8 cellular contexts compared by ENCODE assay signal in the genomic region with DNA sequence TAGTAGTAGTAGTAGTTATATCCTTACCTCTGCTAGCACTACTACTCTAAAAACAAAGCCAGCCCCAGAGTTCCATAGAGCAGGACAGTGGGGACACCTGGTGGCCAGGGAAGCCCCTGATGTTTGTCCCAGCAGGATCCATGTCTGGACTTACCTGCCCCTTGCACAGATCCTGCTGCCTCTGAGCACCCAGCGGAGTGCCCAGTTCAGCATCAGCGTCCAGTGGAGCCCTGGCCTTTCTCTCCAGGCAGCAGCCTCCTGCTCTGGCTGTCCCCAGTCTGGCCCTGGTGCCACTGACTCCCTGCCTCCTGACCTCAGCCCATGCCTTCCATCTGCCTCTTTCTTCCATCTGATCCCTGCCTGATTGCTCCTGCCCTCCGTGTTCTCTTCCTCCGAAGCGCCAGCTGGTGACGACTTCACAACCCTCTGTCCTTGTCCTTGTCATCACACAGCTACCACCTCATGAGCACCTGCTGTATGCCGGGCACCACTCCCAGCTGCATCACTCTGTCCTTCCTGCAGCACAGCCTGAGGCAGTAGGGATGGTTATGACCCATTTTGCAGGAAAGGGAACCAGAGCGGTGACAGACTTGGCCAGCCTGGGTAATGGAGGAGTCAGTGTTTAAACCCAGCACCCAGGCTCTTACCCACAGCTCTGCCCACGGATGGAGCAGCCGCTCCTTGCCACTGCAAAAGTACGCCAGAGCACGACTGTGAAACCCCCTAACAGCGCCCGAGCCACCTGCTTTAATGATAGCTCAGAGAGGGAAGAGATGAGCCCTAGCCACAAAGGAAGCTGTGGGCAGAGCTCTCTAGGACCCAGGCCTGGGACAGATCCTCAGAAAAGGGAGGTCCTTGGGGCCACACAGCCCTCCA. TPM values are rescaled to one million over a fixed set of nuclear protein-coding genes. Genes with fewer than 3 reads are reported as not detected.
DNase-seq lines count a peak whose midpoint lies in the region; ATAC-seq, FAIRE-seq and TF ChIP-seq lines count a peak whose summit lies in the region.

No MANE protein-coding gene starts in this region.

- H3K36me3 Mint-ChIP-seq in activated CD8-positive, alpha-beta memory T cell treated with anti-CD3 and anti-CD28 coated beads, Interleukin-2, amount 10 ng/mL, durations not matched to agents 7 days and 5 days: no peaks in the 10 kb centered on the region
- H3K36me3 Mint-ChIP-seq in neural crest cell (ENCODE audit: low read depth): no peaks in the 10 kb centered on the region

- H3K36me3 ChIP-seq in H7 (replicated peaks; ENCODE audit: control insufficient read depth, insufficient read depth, low read length): no peaks in the 10 kb centered on the region

- CTCF ChIA-PET in activated CD8-positive, alpha-beta memory T cell treated with anti-CD3 and anti-CD28 coated beads, Interleukin-2, amount 10 ng/mL, durations not matched to agents 7 days and 5 days (lab: Charles Lee): interaction anchor here (1.1 to 2.2 kb wide), 11 partner anchors 10 to 268 kb away, joined by 3 to 12 read pairs (median 5); partner anchors contain the start of gene SARDH

- ATAC-seq in activated CD8-positive, alpha-beta memory T cell treated with anti-CD3 and anti-CD28 coated beads, Interleukin-2, amount 10 ng/mL, durations not matched to agents 7 days and 5 days: peak; percentile 66
- ATAC-seq in esophagus mucosa (peak; percentile 58), HG03469 (IDR thresholded peaks at IDR 0.05; ENCODE audit: unreplicated experiment) (no peak)

- DNase-seq in ACHN (peak; percentile 42), H7 (peak; percentile 90), NCI-H748 (lab: John Stamatoyannopoulos, UW; ENCODE audit: unreplicated experiment) (peak; percentile 69), neural crest cell (ENCODE audit: low read depth, low spot score) (peak; percentile 57), urothelium cell line (ENCODE audit: low spot score) (peak; percentile 68)
- peak; percentile 72 for DNase-seq in activated CD8-positive, alpha-beta memory T cell treated with anti-CD3 and anti-CD28 coated beads, Interleukin-2, amount 10 ng/mL, durations not matched to agents 7 days and 5 days

- peak; percentile 35 for FAIRE-seq in urothelium cell line (lab: Jason Lieb, UNC)

- no peaks in the 10 kb centered on the region for H3K9me3 Mint-ChIP-seq in activated CD8-positive, alpha-beta memory T cell treated with anti-CD3 and anti-CD28 coated beads, Interleukin-2, amount 10 ng/mL, durations not matched to agents 7 days and 5 days (ENCODE audit: low read depth)
- H3K9me3 Mint-ChIP-seq in neural crest cell: peaks cover 6% of the 10 kb centered on the region

- peaks cover 24% of the 10 kb centered on the region for H3K27me3 Mint-ChIP-seq in activated CD8-positive, alpha-beta memory T cell treated with anti-CD3 and anti-CD28 coated beads, Interleukin-2, amount 10 ng/mL, durations not matched to agents 7 days and 5 days
- H3K27me3 Mint-ChIP-seq in neural crest cell (ENCODE audit: low read depth): peaks cover 3% of the 10 kb centered on the region

- H3K4me3 Mint-ChIP-seq in activated CD8-positive, alpha-beta memory T cell treated with anti-CD3 and anti-CD28 coated beads, Interleukin-2, amount 10 ng/mL, durations not matched to agents 7 days and 5 days: no peak overlapping the region
- H3K4me3 Mint-ChIP-seq in neural crest cell: no peak overlapping the region

- H3K27ac Mint-ChIP-seq in activated CD8-positive, alpha-beta memory T cell treated with anti-CD3 and anti-CD28 coated beads, Interleukin-2, amount 10 ng/mL, durations not matched to agents 7 days and 5 days: no peak overlapping the region
- H3K27ac Mint-ChIP-seq in neural crest cell (ENCODE audit: unreplicated experiment): no peak overlapping the region

- peaks cover 10% of the 10 kb centered on the region for H3K4me1 Mint-ChIP-seq in activated CD8-positive, alpha-beta memory T cell treated with anti-CD3 and anti-CD28 coated beads, Interleukin-2, amount 10 ng/mL, durations not matched to agents 7 days and 5 days
- H3K4me1 Mint-ChIP-seq in neural crest cell: peaks cover under 1% of the 10 kb centered on the region

- H3K4me3 ChIP-seq in H7 (ENCODE audit: insufficient read depth, low read depth, low read length): no peak overlapping the region

- in situ Hi-C loops in ACHN (cut with HindIII; ENCODE audit: low pct_ligation_motif_present, low pct_unique_long_range_greater_than_20kb, low sequenced_read_pairs): no loop called here

- TF ChIP-seq CTCF in neural crest cell (conservative IDR thresholded peaks at IDR 0.05): peak; percentile 78

- H3K27me3 ChIP-seq in H7 (ENCODE audit: control insufficient read depth, insufficient read depth, low read length): no peaks in the 10 kb centered on the region

RNA-seq across cellular contexts. Expression of gene SARDH, which starts 11.5 kb away (rescaled TPM):
- total RNA-seq in H7 (2014; rRNA removed; shearing (Covaris generic)): 7.3 and 9.9 TPM in 2 replicates
- total RNA-seq in activated CD8-positive, alpha-beta memory T cell treated with anti-CD3 and anti-CD28 coated beads, Interleukin-2, amount 10 ng/mL, durations not matched to agents 7 days and 5 days: under 1 TPM; 0.38 to 0.56 TPM
- total RNA-seq in esophagus mucosa: 0.12 TPM
- total RNA-seq in neural crest cell: 4.5 and 4.6 TPM in 2 replicates
